Comparison of ENCODE assay signal across 2 cellular contexts in the genomic region with DNA sequence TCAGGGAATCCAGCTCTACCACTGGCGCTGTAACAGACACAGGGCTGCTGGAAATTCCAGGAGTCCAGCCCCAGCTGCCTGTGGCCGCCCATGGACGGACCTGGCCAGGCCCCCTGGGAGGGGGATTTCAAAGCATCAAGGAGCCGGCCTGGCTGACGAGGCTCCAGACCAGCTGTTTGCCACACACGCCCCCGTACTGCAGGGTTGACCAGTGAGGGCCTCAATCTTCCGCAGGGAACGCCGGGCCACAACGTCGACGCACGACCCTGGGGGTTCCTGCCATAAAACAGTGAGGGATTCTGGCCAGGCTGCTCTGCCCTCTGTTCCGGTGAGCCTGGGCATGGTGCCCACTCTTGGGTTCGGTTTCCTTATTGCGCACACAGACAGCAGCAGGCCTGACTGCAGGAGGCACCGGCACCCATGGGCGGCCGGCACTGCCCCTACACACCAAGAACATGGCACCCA.
TF ChIP-seq lines count a peak whose summit lies in the region.

No MANE protein-coding gene starts in this region.

TF ChIP-seq in IMR-90, 13 proteins besides CTCF, POLR2A, EP300 and RAD21:
- TF ChIP-seq USF2 (IDR thresholded peaks at IDR 0.05; ENCODE audit: low read depth, low read length) (no peak), MXI1 (IDR thresholded peaks at IDR 0.05; ENCODE audit: borderline replicate concordance, low read depth, low read length) (no peak), CHD1 (IDR thresholded peaks at IDR 0.05; ENCODE audit: low read depth, low read length) (no peak), ELK1 (IDR thresholded peaks at IDR 0.05; ENCODE audit: borderline replicate concordance, low read depth, low read length) (no peak), CEBPB (IDR thresholded peaks at IDR 0.05; ENCODE audit: low read depth, low read length) (no peak)

TF ChIP-seq in HepG2, 621 proteins besides CTCF, POLR2A, EP300 and RAD21:
- no peak for TF ChIP-seq LCORL (IDR thresholded peaks at IDR 0.05)
- TF ChIP-seq LCORL (CRISPR knock-in tag; IDR thresholded peaks at IDR 0.05) = no peak
- TF ChIP-seq AGO2 (optimal IDR thresholded peaks at IDR 0.05; ENCODE audit: low read depth, low read length) = peak; percentile 23
